In the genomic region with DNA sequence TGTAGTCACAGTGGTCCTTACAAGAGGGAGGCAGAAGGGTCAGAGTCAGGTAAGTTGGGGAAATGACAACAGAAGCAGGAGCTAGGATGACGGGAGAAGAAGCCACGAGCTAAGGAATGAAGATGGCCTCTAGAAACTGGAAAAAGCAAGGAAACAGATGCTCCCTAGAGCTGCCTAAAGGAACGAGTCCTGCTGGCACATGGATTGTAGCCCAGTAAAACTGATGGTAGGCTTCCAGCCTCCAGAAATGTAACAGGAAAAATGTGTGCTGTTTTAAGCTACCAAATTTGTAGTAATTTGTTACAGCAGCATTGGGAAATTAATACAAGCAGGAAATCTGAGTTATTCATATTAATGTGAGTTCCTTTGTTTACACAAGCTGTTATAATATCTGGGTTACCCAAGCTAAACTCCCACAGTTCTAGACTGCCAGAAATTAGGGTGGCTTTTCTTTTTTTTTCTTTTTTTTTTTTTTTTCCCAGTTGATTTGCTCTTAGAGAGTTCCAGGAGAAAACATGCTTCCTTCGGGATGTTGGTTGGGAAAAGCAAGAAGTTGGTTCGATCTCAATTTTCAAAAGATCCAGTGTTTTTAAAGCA, we compare ENCODE assay signal across 23 cellular contexts.
"Had no signal": no experiment of that assay in that cellular context is flagged by ENCODE, and none has a peak within 500 bp of the region (broad histone marks: within the 10 kb centered on the region; RNA-seq: fewer than 3 reads in every experiment).

No MANE protein-coding gene starts in this region.

- H3K4me3 ChIP-seq: gastroesophageal sphincter, psoas muscle, right lobe of liver, spleen, thoracic aorta, transverse colon had no signal

- H3K27me3 ChIP-seq: gastroesophageal sphincter, right lobe of liver, spleen, transverse colon had no signal

- H2AFZ ChIP-seq: parathyroid adenoma had no signal

- H3K9me3 ChIP-seq: gastroesophageal sphincter, psoas muscle, right lobe of liver, spleen, thoracic aorta, transverse colon had no signal

- H3K4me1 ChIP-seq: gastroesophageal sphincter, parathyroid adenoma, psoas muscle, right lobe of liver, transverse colon had no signal

- ATAC-seq: esophagus mucosa; gastroesophageal sphincter; left lobe of liver; natural killer cell; psoas muscle; right lobe of liver; stimulated activated naive B cell treated with anti-CD40 and anti-IgM and Interleukin-4, amounts not matched to agents 10 μg/mL and 1 μg/mL and 100 μg/mL, for 72 hours; stimulated activated naive CD8-positive, alpha-beta T cell treated with anti-CD3 and anti-CD28 coated beads, Interleukin-15, amount 100 ng/mL, for 72 hours had no signal

- H3K79me2 ChIP-seq: parathyroid adenoma had no signal

- H3K27ac ChIP-seq: gastroesophageal sphincter, parathyroid adenoma, psoas muscle, right lobe of liver, spleen, thoracic aorta, transverse colon had no signal

- DNase-seq: central memory CD4-positive, alpha-beta T cell; effector CD4-positive, alpha-beta T cell; foreskin fibroblast; glutamatergic neuron; islet precursor cell; mammary epithelial cell; natural killer cell; occipital lobe; psoas muscle; retina; right lobe of liver; spleen; stimulated activated CD4-positive, alpha-beta T cell treated with anti-CD3 and anti-CD28 coated beads, Interleukin-15, amount 100 ng/mL, for 24 hours; stimulated activated CD4-positive, alpha-beta T cell treated with anti-CD3 and anti-CD28 coated beads, Interleukin-1b, Interleukin-23, amount 100 ng/mL, for 48 hours; stimulated activated CD4-positive, alpha-beta T cell treated with anti-CD3 and anti-CD28 coated beads, Interleukin-4, amount 100 ng/mL, for 4 hours; stimulated activated naive B cell treated with anti-CD40 and anti-IgM and Interleukin-4, amounts not matched to agents 10 μg/mL and 1 μg/mL and 100 μg/mL, for 72 hours; stimulated activated naive CD8-positive, alpha-beta T cell treated with anti-CD3 and anti-CD28 coated beads, Interleukin-15, amount 100 ng/mL, for 72 hours; transverse colon had no signal

- H3K36me3 ChIP-seq: gastroesophageal sphincter, right lobe of liver, spleen, thoracic aorta, transverse colon had no signal

- H3K9ac ChIP-seq: parathyroid adenoma had no signal
